Comparison of ENCODE assay signal across 30 cellular contexts in genomic region chr19:20479483-20479882, GRCh38.
DNase-seq lines count a peak whose midpoint lies in the region; ATAC-seq, FAIRE-seq and TF ChIP-seq lines count a peak whose summit lies in the region.
"Had no signal": no experiment of that assay in that cellular context is flagged by ENCODE, and none has a peak within 500 bp of the region (broad histone marks: within the 10 kb centered on the region; RNA-seq: fewer than 3 reads in every experiment).

No MANE protein-coding gene starts in this region.

- no peaks in the 10 kb centered on the region for H3K79me2 ChIP-seq in HepG2 (ENCODE audit: insufficient read depth, low read length)

- WGBS in HepG2 (ENCODE audit: low lambda C conversion rate), result 0% methylated on average over 3 of the region's 3 CpGs
- 68% methylated on average over 3 of the region's 3 CpGs for WGBS in right lobe of liver (ENCODE audit: insufficient coverage, low coverage, low lambda C conversion rate, missing lambda C conversion rate)
- 45% methylated on average over 3 of the region's 3 CpGs for WGBS in A549 (ENCODE audit: missing lambda C conversion rate)

- H3K4me3 ChIP-seq in HepG2 (replicated peaks in 1 of 3; ENCODE audit: insufficient read depth in 1 of 3, low read depth in 2 of 3, low read length in 3 of 3) (no peak overlapping the region), right lobe of liver (no peak overlapping the region), A549 (no peak overlapping the region)
- H3K4me3 ChIP-seq: BLaER1; BLaER1 treated with 17β-estradiol and CSF1 and Interleukin-3, amounts not matched to agents 10 nM and 100 nM had no signal

- no peak for TF ChIP-seq POLR2A in HepG2 (IDR thresholded peaks at IDR 0.05; ENCODE audit: insufficient read depth in 1 of 2, low read depth in 2 of 2, low read length in 2 of 2)
- no peak for TF ChIP-seq POLR2A in right lobe of liver (IDR thresholded peaks at IDR 0.05)
- no peak for TF ChIP-seq POLR2A in A549 (IDR thresholded peaks at IDR 0.05; ENCODE audit: low read length)

- H2AFZ ChIP-seq in HepG2 (ENCODE audit: low read length), result no peak overlapping the region

- CTCF ChIA-PET in HepG2 (lab: Yijun Ruan, JAX; ENCODE audit: low intra/inter-chr PET ratio, low total read pairs) (no interaction called here), A549 (lab: Yijun Ruan, JAX) (no interaction called here)

- TF ChIP-seq EP300 in HepG2 (IDR thresholded peaks at IDR 0.05; ENCODE audit: low read depth in 2 of 2, low read length in 2 of 2) (no peak), HepG2 (CRISPR knock-in tag; IDR thresholded peaks at IDR 0.05; ENCODE audit: borderline replicate concordance) (no peak), A549 (IDR thresholded peaks at IDR 0.05) (no peak)

- TF ChIP-seq RAD21 in HepG2 (CRISPR knock-in tag; IDR thresholded peaks at IDR 0.05) (no peak), A549 (conservative IDR thresholded peaks at IDR 0.05 in 1 of 2, IDR thresholded peaks at IDR 0.05 in 1 of 2) (no peak)

- FAIRE-seq in HepG2 (lab: Jason Lieb, UNC), result no peak
- FAIRE-seq in A549 (lab: Jason Lieb, UNC), result no peak
- FAIRE-seq: A204.1, D721Med had no signal

- H3K27me3 ChIP-seq in HepG2 (ENCODE audit: control insufficient read depth in 1 of 2, insufficient read depth in 2 of 2, low read length in 2 of 2), result no peaks in the 10 kb centered on the region
- H3K27me3 ChIP-seq in right lobe of liver, result no peaks in the 10 kb centered on the region
- H3K27me3 ChIP-seq: BE2C; BLaER1; BLaER1 treated with 17β-estradiol and CSF1 and Interleukin-3, amounts not matched to agents 10 nM and 100 nM had no signal

- no TSS peak for BruUV-seq in HepG2 (replicated peaks; lab: Mats Ljungman, UMichigan)

- no peak overlapping the region for H3K4me2 ChIP-seq in HepG2 (ENCODE audit: low read depth, low read length)
- no peak overlapping the region for H3K4me2 ChIP-seq in A549
- H3K4me2 ChIP-seq: BLaER1 had no signal

- POLR2A ChIA-PET in HepG2 (lab: Yijun Ruan, JAX), result no interaction called here
- POLR2A ChIA-PET in A549 (lab: Yijun Ruan, JAX), result no interaction called here

- no peaks in the 10 kb centered on the region for H3K36me3 ChIP-seq in HepG2 (replicated peaks in 1 of 2; ENCODE audit: control insufficient read depth in 1 of 2, insufficient read depth in 2 of 2, low read length in 2 of 2)
- no peaks in the 10 kb centered on the region for H3K36me3 ChIP-seq in right lobe of liver
- H3K36me3 ChIP-seq: BE2C; BLaER1; BLaER1 treated with 17β-estradiol and CSF1 and Interleukin-3, amounts not matched to agents 10 nM and 100 nM had no signal

- TF ChIP-seq CTCF in HepG2 (CRISPR knock-in tag; IDR thresholded peaks at IDR 0.05) (no peak), right lobe of liver (IDR thresholded peaks at IDR 0.05) (no peak), A549 (IDR thresholded peaks at IDR 0.05) (no peak)

- in situ Hi-C loops in HepG2 (cut with HindIII; ENCODE audit: extremely low pct_ligation_motif_present, low pct_unique_long_range_greater_than_20kb), result no loop called here

- intact Hi-C loops in HepG2 (cut with micrococcal nuclease; ENCODE audit: unreplicated experiment) (no loop called here), right lobe of liver (cut with DNase I) (no loop called here)

- H3K4me1 ChIP-seq in HepG2 (ENCODE audit: insufficient read depth, low read length) (no peaks in the 10 kb centered on the region), right lobe of liver (no peaks in the 10 kb centered on the region), A549 (peaks cover 24% of the 10 kb centered on the region)
- H3K4me1 ChIP-seq: BE2C, Caco-2 had no signal

- H3K27ac ChIP-seq in HepG2 (ENCODE audit: extremely low read length, insufficient read depth, low read length) (no peak overlapping the region), right lobe of liver (no peak overlapping the region), A549 (no peak overlapping the region)
- H3K27ac ChIP-seq: 22Rv1; BLaER1; BLaER1 treated with 17β-estradiol and CSF1 and Interleukin-3, amounts not matched to agents 10 nM and 100 nM; C4-2B had no signal

- H4K20me1 ChIP-seq in HepG2 (ENCODE audit: insufficient read depth, low read length), result no peaks in the 10 kb centered on the region
- H4K20me1 ChIP-seq: BLaER1; BLaER1 treated with 17β-estradiol and CSF1 and Interleukin-3, amounts not matched to agents 10 nM and 100 nM had no signal

- ATAC-seq in HepG2 (no peak), right lobe of liver (no peak), A549 (no peak)
- ATAC-seq: CD8-positive, alpha-beta T cell had no signal

- no peak for DNase-seq in HepG2 (ENCODE audit: low spot score)
- no peak for DNase-seq in right lobe of liver
- DNase-seq in A549 (ENCODE audit: low read depth in 1 of 2, low spot score in 1 of 2), result no peak
- no peak for DNase-seq in cerebellar cortex (ENCODE audit: low spot score)
- DNase-seq: 8988T; ACHN; AML-193; BE2C; C1 segment of cervical spinal cord; Caco-2; Calu3; CD4-positive, alpha-beta memory T cell; CD4-positive, alpha-beta T cell; CD4-positive, CD25-positive, alpha-beta regulatory T cell; CD8-positive, alpha-beta memory T cell; CD8-positive, alpha-beta T cell; COR-L47; DMS 273 treated with DMSO at 0.1 percent for 48 hours; DMS153; DMS53; DMS79; DMS79 treated with DMSO at 0.1 percent for 48 hours; DND-41; EL had no signal

- no peak overlapping the region for H3K9ac ChIP-seq in HepG2 (ENCODE audit: insufficient read depth, low read depth, low read length)
- H3K9ac ChIP-seq: BLaER1; BLaER1 treated with 17β-estradiol and CSF1 and Interleukin-3, amounts not matched to agents 10 nM and 100 nM had no signal

- H3K9me3 ChIP-seq in HepG2 (ENCODE audit: low read length) (peaks cover 98% of the 10 kb centered on the region), right lobe of liver (no peaks in the 10 kb centered on the region), A549 (peaks cover 9% of the 10 kb centered on the region; the same call in 2 of the 3 replicates)
- H3K9me3 ChIP-seq: Caco-2 had no signal

TF ChIP-seq in HepG2, 621 proteins besides CTCF, POLR2A, EP300 and RAD21:
- TF ChIP-seq MAFF (IDR thresholded peaks at IDR 0.05; ENCODE audit: low read depth, low read length) (peak; percentile 35; the same call in 1 of the 2 replicates), MAFK (conservative IDR thresholded peaks at IDR 0.05 in 1 of 2, IDR thresholded peaks at IDR 0.05 in 1 of 2; ENCODE audit: low read length in 2 of 2) (peak; percentile 34 to 72; a peak in 2 of 4 replicates), MLXIP (CRISPR knock-in tag; IDR thresholded peaks at IDR 0.05; ENCODE audit: borderline replicate concordance) (no peak)

TF ChIP-seq in A549, 52 proteins besides CTCF, POLR2A, EP300 and RAD21:
- TF ChIP-seq GATA3 (IDR thresholded peaks at IDR 0.05; ENCODE audit: borderline replicate concordance) (no peak), SMC3 (IDR thresholded peaks at IDR 0.05) (no peak), RCOR1 (IDR thresholded peaks at IDR 0.05; ENCODE audit: low read depth, low read length) (no peak), SREBF2 (IDR thresholded peaks at IDR 0.05) (no peak), MAFK (IDR thresholded peaks at IDR 0.05; ENCODE audit: partially characterized antibody) (peak; percentile 81), CEBPB (IDR thresholded peaks at IDR 0.05) (no peak), EHMT2 (IDR thresholded peaks at IDR 0.05; ENCODE audit: low read depth) (no peak)

Comparison
In these comparisons a context has a peak if more than half of its experiments do, and no peak if none do; other contexts are left out.
1. Of the 38 proteins assayed by ChIP-seq in both HepG2 and A549: peak only in HepG2: none; only in A549: none; in both: MAFK; in neither: 37.